26 cellular contexts compared by ENCODE assay signal in the genomic region with DNA sequence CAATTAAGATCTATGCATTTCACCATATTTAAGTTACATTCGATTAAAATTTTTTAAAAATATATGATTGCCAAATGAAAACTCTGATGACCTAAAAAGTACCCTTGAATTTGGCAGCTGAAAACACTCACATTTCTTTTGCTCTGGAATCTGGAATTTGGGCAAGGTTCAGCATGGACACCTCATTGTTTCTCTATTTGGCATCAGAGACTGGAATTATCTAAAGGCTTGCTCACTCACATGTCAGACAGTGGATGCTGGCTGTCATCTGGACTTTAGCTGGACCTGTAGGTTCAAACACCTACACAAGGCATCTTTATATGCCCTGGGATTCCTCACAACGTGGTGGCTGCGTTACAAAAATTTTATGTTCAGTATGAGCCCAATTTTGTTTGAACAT. TPM values are rescaled to one million over a fixed set of nuclear protein-coding genes. Genes with fewer than 3 reads are reported as not detected.
DNase-seq lines count a peak whose midpoint lies in the region; ATAC-seq, FAIRE-seq and TF ChIP-seq lines count a peak whose summit lies in the region.
"Had no signal": no experiment of that assay in that cellular context is flagged by ENCODE, and none has a peak within 500 bp of the region (broad histone marks: within the 10 kb centered on the region; RNA-seq: fewer than 3 reads in every experiment).

No MANE protein-coding gene starts in this region.

- no peak for TF ChIP-seq POLR2A in H54 (IDR thresholded peaks at IDR 0.05; ENCODE audit: low read depth, low read length)

- peak; percentile 70 for FAIRE-seq in H54 (lab: Jason Lieb, UNC)
- FAIRE-seq: bronchial epithelial cell had no signal

- peak; percentile 42; the same call in 2 of the 3 replicates for ATAC-seq in SK-N-SH treated with all-trans-retinoic acid at 6 μM for 48 hours
- ATAC-seq: gastroesophageal sphincter, left colon, right cardiac atrium had no signal

- TF ChIP-seq CTCF in fibroblast of pulmonary artery (IDR thresholded peaks at IDR 0.05; ENCODE audit: low read length, missing control alignments), result no peak

- DNase-seq in AG08395 (ENCODE audit: low spot score), result peak; percentile 58
- DNase-seq in H54 (ENCODE audit: insufficient read length, low spot score), result no peak
- peak; percentile 67 for DNase-seq in fibroblast of pulmonary artery (ENCODE audit: low read depth)
- no peak for DNase-seq in T-helper 1 cell
- no peak for DNase-seq in amniotic stem cell (lab: John Stamatoyannopoulos, UW)
- DNase-seq in NCI-H446 (lab: John Stamatoyannopoulos, UW), result no peak
- no peak for DNase-seq in A172 (ENCODE audit: low spot score)
- DNase-seq: 8988T; activated CD8-positive, alpha-beta memory T cell treated with anti-CD3 and anti-CD28 coated beads, Interleukin-2, amount 50 U/mL, for 4 hours; amygdala; colonic mucosa; effector memory CD4-positive, alpha-beta T cell; GOT3; hippocampal formation; left colon; NCI-H1092; NCI-H1694 treated with DMSO at 0.1 percent for 48 hours; nephron progenitor cell; Peyer's patch; right cardiac atrium; stimulated activated naive CD4-positive, alpha-beta T cell treated with Interleukin-2 at 50 U/mL for 16 hours; testis; uterus had no signal

- H3K4me3 ChIP-seq in fibroblast of pulmonary artery (replicated peaks; ENCODE audit: low read depth, low read length), result no peak overlapping the region
- H3K4me3 ChIP-seq: colonic mucosa, gastroesophageal sphincter, Peyer's patch, testis, uterus had no signal

TF ChIP-seq in SK-N-SH treated with all-trans-retinoic acid at 6 μM for 48 hours, 23 proteins besides CTCF, POLR2A, EP300 and RAD21:
- TF ChIP-seq ISL1 (CRISPR knock-in tag; IDR thresholded peaks at IDR 0.05) (no peak), CSDC2 (CRISPR knock-in tag; IDR thresholded peaks at IDR 0.05) (no peak), ZNF70 (CRISPR knock-in tag; IDR thresholded peaks at IDR 0.05) (no peak), TCF4 (CRISPR knock-in tag; IDR thresholded peaks at IDR 0.05; ENCODE audit: borderline replicate concordance) (no peak), SNAI2 (CRISPR knock-in tag; IDR thresholded peaks at IDR 0.05) (no peak), ESRRG (CRISPR knock-in tag; IDR thresholded peaks at IDR 0.05) (no peak), ZNF8 (CRISPR knock-in tag; IDR thresholded peaks at IDR 0.05) (no peak), ZFP3 (CRISPR knock-in tag; IDR thresholded peaks at IDR 0.05) (no peak), OSR1 (CRISPR knock-in tag; IDR thresholded peaks at IDR 0.05) (no peak), ZFP30 (CRISPR knock-in tag; IDR thresholded peaks at IDR 0.05) (no peak)
- TF ChIP-seq, protein P1, sequence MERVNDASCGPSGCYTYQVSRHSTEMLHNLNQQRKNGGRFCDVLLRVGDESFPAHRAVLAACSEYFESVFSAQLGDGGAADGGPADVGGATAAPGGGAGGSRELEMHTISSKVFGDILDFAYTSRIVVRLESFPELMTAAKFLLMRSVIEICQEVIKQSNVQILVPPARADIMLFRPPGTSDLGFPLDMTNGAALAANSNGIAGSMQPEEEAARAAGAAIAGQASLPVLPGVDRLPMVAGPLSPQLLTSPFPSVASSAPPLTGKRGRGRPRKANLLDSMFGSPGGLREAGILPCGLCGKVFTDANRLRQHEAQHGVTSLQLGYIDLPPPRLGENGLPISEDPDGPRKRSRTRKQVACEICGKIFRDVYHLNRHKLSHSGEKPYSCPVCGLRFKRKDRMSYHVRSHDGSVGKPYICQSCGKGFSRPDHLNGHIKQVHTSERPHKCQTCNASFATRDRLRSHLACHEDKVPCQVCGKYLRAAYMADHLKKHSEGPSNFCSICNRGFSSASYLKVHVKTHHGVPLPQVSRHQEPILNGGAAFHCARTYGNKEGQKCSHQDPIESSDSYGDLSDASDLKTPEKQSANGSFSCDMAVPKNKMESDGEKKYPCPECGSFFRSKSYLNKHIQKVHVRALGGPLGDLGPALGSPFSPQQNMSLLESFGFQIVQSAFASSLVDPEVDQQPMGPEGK (CRISPR knock-in tag; IDR thresholded peaks at IDR 0.05; ENCODE audit: borderline replicate concordance), result no peak
- TF ChIP-seq, protein P2, sequence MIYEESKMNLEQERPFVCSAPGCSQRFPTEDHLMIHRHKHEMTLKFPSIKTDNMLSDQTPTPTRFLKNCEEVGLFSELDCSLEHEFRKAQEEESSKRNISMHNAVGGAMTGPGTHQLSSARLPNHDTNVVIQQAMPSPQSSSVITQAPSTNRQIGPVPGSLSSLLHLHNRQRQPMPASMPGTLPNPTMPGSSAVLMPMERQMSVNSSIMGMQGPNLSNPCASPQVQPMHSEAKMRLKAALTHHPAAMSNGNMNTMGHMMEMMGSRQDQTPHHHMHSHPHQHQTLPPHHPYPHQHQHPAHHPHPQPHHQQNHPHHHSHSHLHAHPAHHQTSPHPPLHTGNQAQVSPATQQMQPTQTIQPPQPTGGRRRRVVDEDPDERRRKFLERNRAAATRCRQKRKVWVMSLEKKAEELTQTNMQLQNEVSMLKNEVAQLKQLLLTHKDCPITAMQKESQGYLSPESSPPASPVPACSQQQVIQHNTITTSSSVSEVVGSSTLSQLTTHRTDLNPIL (CRISPR knock-in tag; IDR thresholded peaks at IDR 0.05; ENCODE audit: low read depth), result no peak
- TF ChIP-seq, protein P3, sequence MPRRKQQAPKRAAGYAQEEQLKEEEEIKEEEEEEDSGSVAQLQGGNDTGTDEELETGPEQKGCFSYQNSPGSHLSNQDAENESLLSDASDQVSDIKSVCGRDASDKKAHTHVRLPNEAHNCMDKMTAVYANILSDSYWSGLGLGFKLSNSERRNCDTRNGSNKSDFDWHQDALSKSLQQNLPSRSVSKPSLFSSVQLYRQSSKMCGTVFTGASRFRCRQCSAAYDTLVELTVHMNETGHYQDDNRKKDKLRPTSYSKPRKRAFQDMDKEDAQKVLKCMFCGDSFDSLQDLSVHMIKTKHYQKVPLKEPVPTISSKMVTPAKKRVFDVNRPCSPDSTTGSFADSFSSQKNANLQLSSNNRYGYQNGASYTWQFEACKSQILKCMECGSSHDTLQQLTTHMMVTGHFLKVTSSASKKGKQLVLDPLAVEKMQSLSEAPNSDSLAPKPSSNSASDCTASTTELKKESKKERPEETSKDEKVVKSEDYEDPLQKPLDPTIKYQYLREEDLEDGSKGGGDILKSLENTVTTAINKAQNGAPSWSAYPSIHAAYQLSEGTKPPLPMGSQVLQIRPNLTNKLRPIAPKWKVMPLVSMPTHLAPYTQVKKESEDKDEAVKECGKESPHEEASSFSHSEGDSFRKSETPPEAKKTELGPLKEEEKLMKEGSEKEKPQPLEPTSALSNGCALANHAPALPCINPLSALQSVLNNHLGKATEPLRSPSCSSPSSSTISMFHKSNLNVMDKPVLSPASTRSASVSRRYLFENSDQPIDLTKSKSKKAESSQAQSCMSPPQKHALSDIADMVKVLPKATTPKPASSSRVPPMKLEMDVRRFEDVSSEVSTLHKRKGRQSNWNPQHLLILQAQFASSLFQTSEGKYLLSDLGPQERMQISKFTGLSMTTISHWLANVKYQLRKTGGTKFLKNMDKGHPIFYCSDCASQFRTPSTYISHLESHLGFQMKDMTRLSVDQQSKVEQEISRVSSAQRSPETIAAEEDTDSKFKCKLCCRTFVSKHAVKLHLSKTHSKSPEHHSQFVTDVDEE (CRISPR knock-in tag; IDR thresholded peaks at IDR 0.05), result no peak
- TF ChIP-seq, protein P4, sequence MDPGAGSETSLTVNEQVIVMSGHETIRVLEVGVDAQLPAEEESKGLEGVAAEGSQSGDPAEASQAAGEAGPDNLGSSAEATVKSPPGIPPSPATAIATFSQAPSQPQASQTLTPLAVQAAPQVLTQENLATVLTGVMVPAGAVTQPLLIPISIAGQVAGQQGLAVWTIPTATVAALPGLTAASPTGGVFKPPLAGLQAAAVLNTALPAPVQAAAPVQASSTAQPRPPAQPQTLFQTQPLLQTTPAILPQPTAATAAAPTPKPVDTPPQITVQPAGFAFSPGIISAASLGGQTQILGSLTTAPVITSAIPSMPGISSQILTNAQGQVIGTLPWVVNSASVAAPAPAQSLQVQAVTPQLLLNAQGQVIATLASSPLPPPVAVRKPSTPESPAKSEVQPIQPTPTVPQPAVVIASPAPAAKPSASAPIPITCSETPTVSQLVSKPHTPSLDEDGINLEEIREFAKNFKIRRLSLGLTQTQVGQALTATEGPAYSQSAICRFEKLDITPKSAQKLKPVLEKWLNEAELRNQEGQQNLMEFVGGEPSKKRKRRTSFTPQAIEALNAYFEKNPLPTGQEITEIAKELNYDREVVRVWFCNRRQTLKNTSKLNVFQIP (CRISPR knock-in tag; IDR thresholded peaks at IDR 0.05; ENCODE audit: borderline replicate concordance, low read depth), result no peak

RNA-seq across cellular contexts. Expression of a gene that starts 16.1 kb away (rescaled TPM):
- total RNA-seq in A172 (2014; rRNA removed; shearing (Covaris generic)), result 44.0 and 78.1 TPM in 2 replicates

Comparison
In these comparisons a context has a peak if more than half of its experiments do, and no peak if none do; other contexts are left out.
1. DNase-seq: peak in AG08395 (single experiment) and fibroblast of pulmonary artery (single experiment); none in H54 (single experiment), T-helper 1 cell (0 of 5), amniotic stem cell (single experiment), NCI-H446 (0 of 2) and A172 (single experiment).